Comparison of ENCODE assay signal across 2 cellular contexts in the genomic region with DNA sequence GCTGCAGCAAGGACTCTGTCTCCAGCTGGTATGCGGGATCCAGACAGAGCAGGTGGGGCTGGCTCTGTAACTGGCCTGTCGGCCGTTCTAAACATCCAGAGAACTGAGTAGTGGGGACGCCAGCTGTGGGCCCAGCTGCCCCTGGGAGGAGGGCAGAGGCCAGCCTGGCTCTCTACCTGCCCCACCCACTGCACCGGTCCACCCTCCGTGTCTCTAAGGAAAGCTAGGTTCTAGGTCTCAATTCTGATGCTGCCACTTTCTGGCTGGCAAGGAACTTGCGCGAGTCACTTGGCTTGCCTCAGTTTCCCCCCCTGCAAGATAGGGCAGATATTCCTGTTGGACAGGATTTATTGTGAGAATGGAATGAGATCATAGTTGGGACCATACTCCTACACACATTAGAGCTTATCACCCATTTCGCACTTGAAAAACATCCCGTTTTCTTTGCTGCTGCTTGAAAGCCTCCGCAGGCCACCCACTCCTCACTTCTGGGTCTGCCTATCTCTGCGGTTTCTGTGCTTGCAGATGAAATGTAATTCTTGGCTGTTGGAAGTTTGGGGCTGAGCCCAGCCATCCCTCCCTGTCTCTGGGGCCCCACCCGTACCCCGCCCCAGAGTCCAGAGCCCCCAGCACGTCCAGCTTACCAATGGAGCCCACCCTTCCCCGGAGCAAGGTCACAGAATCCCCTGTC.
A peak's percentile ranks its signal among the peaks of the same experiment; 100 is the strongest.
TF ChIP-seq lines count a peak whose summit lies in the region.

No MANE protein-coding gene starts in this region.

TF ChIP-seq in HEK293, 187 proteins besides CTCF, POLR2A, EP300 and RAD21:
- TF ChIP-seq HOXA7 (CRISPR knock-in tag; IDR thresholded peaks at IDR 0.05; ENCODE audit: borderline replicate concordance) (no peak), EGR2 (tag by site-specific recombination; IDR thresholded peaks at IDR 0.05; ENCODE audit: low read depth) (peak; percentile 90), REPIN1 (tag by site-specific recombination; IDR thresholded peaks at IDR 0.05; ENCODE audit: low read depth) (no peak), ZFHX2 (tag by site-specific recombination; conservative IDR thresholded peaks at IDR 0.05) (peak; percentile 90)
- TF ChIP-seq, protein P1, sequence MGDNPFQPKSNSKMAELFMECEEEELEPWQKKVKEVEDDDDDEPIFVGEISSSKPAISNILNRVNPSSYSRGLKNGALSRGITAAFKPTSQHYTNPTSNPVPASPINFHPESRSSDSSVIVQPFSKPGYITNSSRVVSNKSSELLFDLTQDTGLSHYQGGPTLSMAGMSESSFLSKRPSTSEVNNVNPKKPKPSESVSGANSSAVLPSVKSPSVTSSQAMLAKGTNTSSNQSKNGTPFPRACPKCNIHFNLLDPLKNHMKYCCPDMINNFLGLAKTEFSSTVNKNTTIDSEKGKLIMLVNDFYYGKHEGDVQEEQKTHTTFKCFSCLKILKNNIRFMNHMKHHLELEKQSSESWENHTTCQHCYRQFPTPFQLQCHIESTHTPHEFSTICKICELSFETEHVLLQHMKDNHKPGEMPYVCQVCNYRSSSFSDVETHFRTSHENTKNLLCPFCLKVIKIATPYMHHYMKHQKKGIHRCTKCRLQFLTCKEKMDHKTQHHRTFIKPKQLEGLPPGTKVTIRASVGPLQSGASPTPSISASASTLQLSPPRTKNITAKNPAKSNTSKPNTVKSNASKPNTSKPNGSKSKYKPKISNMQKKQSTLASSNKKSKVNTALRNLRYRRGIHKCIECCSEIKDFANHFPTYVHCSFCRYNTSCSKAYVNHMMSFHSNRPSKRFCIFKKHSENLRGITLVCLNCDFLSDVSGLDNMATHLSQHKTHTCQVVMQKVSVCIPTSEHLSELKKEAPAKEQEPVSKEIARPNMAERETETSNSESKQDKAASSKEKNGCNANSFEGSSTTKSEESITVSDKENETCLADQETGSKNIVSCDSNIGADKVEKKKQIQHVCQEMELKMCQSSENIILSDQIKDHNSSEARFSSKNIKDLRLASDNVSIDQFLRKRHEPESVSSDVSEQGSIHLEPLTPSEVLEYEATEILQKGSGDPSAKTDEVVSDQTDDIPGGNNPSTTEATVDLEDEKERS (tag by site-specific recombination; IDR thresholded peaks at IDR 0.05), result no peak

TF ChIP-seq in GM12878, 131 proteins besides CTCF, POLR2A, EP300 and RAD21:
- TF ChIP-seq SMAD1 (IDR thresholded peaks at IDR 0.05; ENCODE audit: low read depth, partially characterized antibody), result no peak
- TF ChIP-seq YY1 (IDR thresholded peaks at IDR 0.05; ENCODE audit: low read depth, low read length), result no peak
- TF ChIP-seq GATAD2B (conservative IDR thresholded peaks at IDR 0.05; ENCODE audit: low read depth), result no peak
- TF ChIP-seq E2F8 (IDR thresholded peaks at IDR 0.05; ENCODE audit: low read depth, partially characterized antibody), result no peak
- no peak for TF ChIP-seq RAD51 (IDR thresholded peaks at IDR 0.05)
